In genomic region chr12:71270794-71271193, GRCh38 we compare ENCODE assay signal across 3 cellular contexts.
DNase-seq lines count a peak whose midpoint lies in the region; ATAC-seq, FAIRE-seq and TF ChIP-seq lines count a peak whose summit lies in the region.
"Not testable (repeated sequence)": the region's sequence is repeated elsewhere in the genome, so short reads cannot be mapped to it uniquely, and the experiment has no call there.

No MANE protein-coding gene starts in this region.

- H3K9me1 ChIP-seq in K562 (ENCODE audit: control insufficient read depth, insufficient read depth, low read length) = not testable (repeated sequence)

- not testable (repeated sequence) for DNase-seq in K562 (ENCODE audit: extremely low read depth in 1 of 4, low spot score in 3 of 4)

- not testable (repeated sequence) for H3K27ac ChIP-seq in HEK293 (ENCODE audit: extremely low read depth, low read depth, low read length); K562 (ENCODE audit: extremely low read depth, low read depth, low read length)

- not testable (repeated sequence) for H3K36me3 ChIP-seq in HEK293 (ENCODE audit: control insufficient read depth in 2 of 2, insufficient read depth in 1 of 2, low read length in 2 of 2); K562 (ENCODE audit: control insufficient read depth, insufficient read depth, low read length)

- BruUV-seq in K562 (replicated peaks; lab: Mats Ljungman, UMichigan) = not testable (repeated sequence)

- TF ChIP-seq POLR2A in K562 (conservative IDR thresholded peaks at IDR 0.05) = not testable (repeated sequence)

- FAIRE-seq in K562 (lab: Jason Lieb, UNC) = not testable (repeated sequence)

- not testable (repeated sequence) for H3K9me3 ChIP-seq in HEK293 (ENCODE audit: control insufficient read depth, insufficient read depth, low read depth, low read length); K562 (replicated peaks; ENCODE audit: control insufficient read depth, insufficient read depth, low read depth, low read length)

- H3K4me1 ChIP-seq in HEK293 (ENCODE audit: control insufficient read depth, insufficient read depth, low read length) = not testable (repeated sequence)
- H3K4me1 ChIP-seq in K562 (replicated peaks in 1 of 2; ENCODE audit: control insufficient read depth in 2 of 2, insufficient read depth in 2 of 2, low read length in 2 of 2) = peaks cover 7 to 20% of the 10 kb centered on the region in 2 experiments; a peak in 4 of 5 replicates

- in situ Hi-C loops in K562 (cut with MboI) = not testable (repeated sequence)

- not testable (repeated sequence) for H3K79me2 ChIP-seq in K562 (ENCODE audit: control insufficient read depth, insufficient read depth, low read length)

- not testable (repeated sequence) for H3K4me3 ChIP-seq in HEK293 (ENCODE audit: low read depth, low read length); K562

- not testable (repeated sequence) for H3K9ac ChIP-seq in K562 (ENCODE audit: insufficient read depth in 1 of 2, low read depth in 2 of 2, low read length in 2 of 2)

- H3K4me2 ChIP-seq in K562 (ENCODE audit: insufficient read depth, low read length) = not testable (repeated sequence)

- not testable (repeated sequence) for ATAC-seq in SK-N-SH treated with all-trans-retinoic acid at 6 μM for 48 hours, K562

- H2AFZ ChIP-seq in K562 (ENCODE audit: low read depth, low read length) = not testable (repeated sequence)

- not testable (repeated sequence) for H3K27me3 ChIP-seq in K562 (ENCODE audit: control insufficient read depth in 2 of 2, insufficient read depth in 2 of 2, low read length in 2 of 2)

- intact Hi-C loops in K562 (cut with micrococcal nuclease) = not testable (repeated sequence)

- WGBS in K562 (ENCODE audit: insufficient coverage, low coverage, missing lambda C conversion rate) = 96% methylated on average over 2 of the region's 2 CpGs

- H4K20me1 ChIP-seq in K562 (replicated peaks; ENCODE audit: control insufficient read depth, insufficient read depth, low read length) = not testable (repeated sequence)

- POLR2A ChIA-PET in HEK293 (lab: Yijun Ruan, JAX); K562 (lab: Yijun Ruan, JAX): not testable (repeated sequence)

- not testable (repeated sequence) for TF ChIP-seq RAD21 in K562 (CRISPR knock-in tag; conservative IDR thresholded peaks at IDR 0.05 in 1 of 2, IDR thresholded peaks at IDR 0.05 in 1 of 2)

- TF ChIP-seq EP300 in K562 (IDR thresholded peaks at IDR 0.05; ENCODE audit: low read length) = not testable (repeated sequence)

- CTCF ChIA-PET in HEK293 (lab: Yijun Ruan, JAX) = interaction anchor here (1.4 kb wide), 1 partner anchor 11 kb away, joined by 4 read pairs; no protein-coding TSS in a partner anchor
- CTCF ChIA-PET in K562 (lab: Yijun Ruan, JAX; ENCODE audit: low intra/inter-chr PET ratio) = not testable (repeated sequence)

- not testable (repeated sequence) for TF ChIP-seq CTCF in HEK293 (tag by site-specific recombination; IDR thresholded peaks at IDR 0.05); K562 (IDR thresholded peaks at IDR 0.05 in 2 of 3, conservative IDR thresholded peaks at IDR 0.05 in 1 of 3; ENCODE audit: insufficient read depth in 2 of 3, low read depth in 1 of 3, low read length in 3 of 3)

TF ChIP-seq in HEK293, 187 proteins besides CTCF, POLR2A, EP300 and RAD21:
- 0 out of 2 replicates have a peak, but pooled peaks have one; percentile 37 for TF ChIP-seq ZNF146 (tag by site-specific recombination; IDR thresholded peaks at IDR 0.05)

TF ChIP-seq in SK-N-SH treated with all-trans-retinoic acid at 6 μM for 48 hours, 23 proteins besides CTCF, POLR2A, EP300 and RAD21:
- TF ChIP-seq ZNF8 (CRISPR knock-in tag; IDR thresholded peaks at IDR 0.05) = peak; percentile 11; the same call in 1 of the 2 replicates

TF ChIP-seq in K562, 482 proteins besides CTCF, POLR2A, EP300 and RAD21:
- TF ChIP-seq ZNF146 (CRISPR knock-in tag; IDR thresholded peaks at IDR 0.05; ENCODE audit: unreplicated experiment) (peak; percentile 96), RBM25 (IDR thresholded peaks at IDR 0.05; ENCODE audit: low read depth, low read length, severe bottlenecking) (peak; percentile 70), KDM1A (IDR thresholded peaks at IDR 0.05) (peak; percentile 17 to 63; a peak in 1 of 4 replicates), BCOR (IDR thresholded peaks at IDR 0.05) (peak; percentile 68), CHAMP1 (IDR thresholded peaks at IDR 0.05) (0 out of 2 replicates have a peak, but pooled peaks have one; percentile 41), SMARCA5 (IDR thresholded peaks at IDR 0.05) (0 out of 2 replicates have a peak, but pooled peaks have one; percentile 28), HDAC1 (IDR thresholded peaks at IDR 0.05) (0 out of 4 replicates have a peak, but pooled peaks of 1 of the 2 experiments have one; percentile 45)
